Comparison of ENCODE assay signal across 19 cellular contexts in genomic region chr22:29539105-29539504, GRCh38.
"Had no signal": no experiment of that assay in that cellular context is flagged by ENCODE, and none has a peak within 500 bp of the region (broad histone marks: within the 10 kb centered on the region; RNA-seq: fewer than 3 reads in every experiment).

No MANE protein-coding gene starts in this region.

- H3K4me3 ChIP-seq: esophagus squamous epithelium, ovary, thoracic aorta had no signal

- H3K4me3 Mint-ChIP-seq: activated naive CD8-positive, alpha-beta T cell treated with anti-CD3 and anti-CD28 coated beads, Interleukin-2, amount 50 U/mL, for 24 hours; activated T-cell treated with anti-CD3 and anti-CD28 coated beads, Interleukin-2, amount 50 U/mL, for 72 hours; neural crest cell; T-helper 17 cell had no signal

- DNase-seq: activated CD4-positive, alpha-beta T cell treated with anti-CD3 and anti-CD28 coated beads, Interleukin-2, amount 50 U/mL, for 48 hours; activated CD4-positive, CD25-positive, alpha-beta regulatory T cell treated with anti-CD3 and anti-CD28 coated beads, Interleukin-2, amount 50 U/mL, for 72 hours; activated CD8-positive, alpha-beta memory T cell treated with anti-CD3 and anti-CD28 coated beads, Interleukin-2, amount 50 U/mL, for 4 hours; activated naive CD4-positive, alpha-beta T cell treated with Interleukin-2 at 50 U/mL for 16 hours; activated naive CD8-positive, alpha-beta T cell treated with anti-CD3 and anti-CD28 coated beads, Interleukin-2, amount 50 U/mL, for 24 hours; activated T-cell treated with anti-CD3 and anti-CD28 coated beads, Interleukin-2, amount 50 U/mL, for 72 hours; esophagus squamous epithelium; foreskin keratinocyte; glutamatergic neuron; hypothalamus; kidney glomerular epithelial cell; midbrain; ovary; SIG-M5; stimulated activated CD4-positive, alpha-beta T cell treated with anti-CD3 and anti-CD28 coated beads, Interleukin-1b, Interleukin-23, amount 100 ng/mL, for 48 hours; T-helper 17 cell had no signal

- H3K27ac Mint-ChIP-seq: activated naive CD8-positive, alpha-beta T cell treated with anti-CD3 and anti-CD28 coated beads, Interleukin-2, amount 50 U/mL, for 24 hours; activated T-cell treated with anti-CD3 and anti-CD28 coated beads, Interleukin-2, amount 50 U/mL, for 72 hours; T-helper 17 cell had no signal

- H3K27me3 Mint-ChIP-seq: activated naive CD8-positive, alpha-beta T cell treated with anti-CD3 and anti-CD28 coated beads, Interleukin-2, amount 50 U/mL, for 24 hours; T-helper 17 cell had no signal

- H3K4me1 Mint-ChIP-seq: activated naive CD8-positive, alpha-beta T cell treated with anti-CD3 and anti-CD28 coated beads, Interleukin-2, amount 50 U/mL, for 24 hours; neural crest cell; T-helper 17 cell had no signal

- H3K9me3 Mint-ChIP-seq: activated naive CD8-positive, alpha-beta T cell treated with anti-CD3 and anti-CD28 coated beads, Interleukin-2, amount 50 U/mL, for 24 hours; activated T-cell treated with anti-CD3 and anti-CD28 coated beads, Interleukin-2, amount 50 U/mL, for 72 hours; neural crest cell had no signal

- ATAC-seq: activated naive CD8-positive, alpha-beta T cell treated with anti-CD3 and anti-CD28 coated beads, Interleukin-2, amount 50 U/mL, for 24 hours; activated T-cell treated with anti-CD3 and anti-CD28 coated beads, Interleukin-2, amount 50 U/mL, for 72 hours; foreskin keratinocyte; sciatic nerve; T-helper 17 cell had no signal
